In genomic region chr2:226792155-226792871, GRCh38 we compare ENCODE assay signal across 8 cellular contexts.
DNase-seq lines count a peak whose midpoint lies in the region; ATAC-seq and TF ChIP-seq lines count a peak whose summit lies in the region.

No MANE protein-coding gene starts in this region.

- H3K27ac Mint-ChIP-seq in central memory CD8-positive, alpha-beta T cell (ENCODE audit: low read depth), result peak overlapping the region; percentile 65

- peak overlapping the region; percentile 89 for H3K4me2 ChIP-seq in DOHH2 (ENCODE audit: low read length)

- H3K27ac ChIP-seq in DOHH2 (ENCODE audit: low read depth, low read length) (peak overlapping the region; percentile 68), muscle layer of duodenum (ENCODE audit: low read length) (peak overlapping the region; percentile 77)

- H4K20me1 ChIP-seq in DOHH2 (ENCODE audit: control insufficient read depth, insufficient read depth, low read depth, low read length), result no peaks in the 10 kb centered on the region

- TF ChIP-seq CTCF in DOHH2 (IDR thresholded peaks at IDR 0.05; ENCODE audit: low read depth, low read length, poor library complexity, severe bottlenecking) (no peak), NB4 (IDR thresholded peaks at IDR 0.05; ENCODE audit: low read depth, low read length) (no peak)

- peak overlapping the region; percentile 81 for H3K4me3 ChIP-seq in DOHH2 (ENCODE audit: low read length)
- H3K4me3 ChIP-seq in NB4 (ENCODE audit: low read depth, low read length), result peak overlapping the region; percentile 63
- peak overlapping the region; percentile 68 to 91 for H3K4me3 ChIP-seq in muscle layer of duodenum (ENCODE audit: low read depth in 1 of 2, low read length in 2 of 2)

- no peak for ATAC-seq in central memory CD8-positive, alpha-beta T cell (replicated peaks; ENCODE audit: extremely low read depth, poor library complexity, severe bottlenecking)
- no peak for ATAC-seq in HG03457 (IDR thresholded peaks at IDR 0.05; ENCODE audit: unreplicated experiment)
- no peak for ATAC-seq in GM18498 (IDR thresholded peaks at IDR 0.05; ENCODE audit: unreplicated experiment)

- no peaks in the 10 kb centered on the region for H3K9me2 ChIP-seq in DOHH2 (replicated peaks; ENCODE audit: control insufficient read depth, low read length)

- H3K36me3 ChIP-seq in DOHH2 (ENCODE audit: control insufficient read depth, low read length) (peaks cover 53% of the 10 kb centered on the region), muscle layer of duodenum (ENCODE audit: control insufficient read depth in 1 of 2, insufficient read depth in 2 of 2, low read length in 2 of 2) (no peaks in the 10 kb centered on the region)

- TF ChIP-seq POLR2A in NB4 (IDR thresholded peaks at IDR 0.05; ENCODE audit: extremely low read depth, insufficient read length), result no peak

- H3K27me3 ChIP-seq in DOHH2 (ENCODE audit: control insufficient read depth, low read length) (no peaks in the 10 kb centered on the region), muscle layer of duodenum (ENCODE audit: low read depth, low read length) (no peaks in the 10 kb centered on the region)

- H3K9me3 ChIP-seq in DOHH2 (ENCODE audit: control insufficient read depth, insufficient read depth, low read length), result no peaks in the 10 kb centered on the region
- H3K9me3 ChIP-seq in muscle layer of duodenum (ENCODE audit: control insufficient read depth in 1 of 2, low read length in 2 of 2), result no peaks in the 10 kb centered on the region

- peaks cover 13% of the 10 kb centered on the region for H3K4me1 Mint-ChIP-seq in central memory CD8-positive, alpha-beta T cell

- H3K9me3 Mint-ChIP-seq in central memory CD8-positive, alpha-beta T cell, result no peaks in the 10 kb centered on the region

- H3F3A ChIP-seq in DOHH2 (ENCODE audit: control insufficient read depth, insufficient read depth), result peaks cover 16% of the 10 kb centered on the region; the same call in 1 of the 2 replicates

- H3K36me3 Mint-ChIP-seq in central memory CD8-positive, alpha-beta T cell (ENCODE audit: insufficient read depth), result peaks cover 9% of the 10 kb centered on the region

- H3K27me3 Mint-ChIP-seq in central memory CD8-positive, alpha-beta T cell, result no peaks in the 10 kb centered on the region

- DNase-seq in NB4 (ENCODE audit: low read depth), result peak; percentile 28
- no peak for DNase-seq in central memory CD8-positive, alpha-beta T cell (ENCODE audit: low spot score in 2 of 2)
- no peak for DNase-seq in activated effector memory CD4-positive, alpha-beta T cell treated with anti-CD3 and anti-CD28 coated beads, Interleukin-2, amount 50 U/mL, for 16 hours
- DNase-seq in stimulated activated naive CD4-positive, alpha-beta T cell treated with Interleukin-2 at 50 U/mL for 16 hours (lab: John Stamatoyannopoulos, UW), result no peak

- H3K4me3 Mint-ChIP-seq in central memory CD8-positive, alpha-beta T cell, result peak overlapping the region; percentile 92

- H3K4me1 ChIP-seq in DOHH2 (ENCODE audit: control insufficient read depth, low read length) (peaks cover 65% of the 10 kb centered on the region), muscle layer of duodenum (ENCODE audit: control insufficient read depth in 1 of 2, insufficient read depth in 2 of 2, low read length in 2 of 2) (peaks cover 0 to 31% of the 10 kb centered on the region in 2 donors)

- H3K79me2 ChIP-seq in DOHH2 (ENCODE audit: control insufficient read depth, low read length), result peaks cover 87% of the 10 kb centered on the region
